In the genomic region with DNA sequence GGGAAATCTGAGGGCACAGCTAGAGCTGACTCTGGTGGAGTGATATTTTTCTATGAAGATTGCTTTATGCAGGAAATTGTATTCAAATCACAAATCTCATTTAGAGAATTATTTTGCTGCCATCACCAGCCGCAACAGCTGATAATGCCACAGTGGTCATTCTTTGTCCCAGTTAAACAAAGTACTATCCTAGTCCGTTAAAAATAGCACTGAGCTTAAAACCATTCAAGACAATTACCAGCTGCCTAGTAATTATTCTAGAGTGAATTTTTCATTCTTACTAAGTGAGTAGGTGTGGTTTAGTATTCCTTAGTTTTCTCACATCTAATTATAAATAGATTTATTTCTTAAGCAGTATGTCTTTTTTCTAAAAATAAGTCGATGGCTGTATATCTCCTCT, we compare ENCODE assay signal across 35 cellular contexts.
"Had no signal": no experiment of that assay in that cellular context is flagged by ENCODE, and none has a peak within 500 bp of the region (broad histone marks: within the 10 kb centered on the region; RNA-seq: fewer than 3 reads in every experiment).

No MANE protein-coding gene starts in this region.

- H3K27ac ChIP-seq: adrenal gland, ascending aorta, body of pancreas, brain microvascular endothelial cell, breast epithelium, cardiac muscle cell had no signal

- H3K9me3 ChIP-seq: adrenal gland, ascending aorta, body of pancreas had no signal

- H3K27me3 ChIP-seq: adrenal gland, ascending aorta, body of pancreas, brain microvascular endothelial cell, breast epithelium, cardiac muscle cell had no signal

- ATAC-seq: activated naive CD4-positive, alpha-beta T cell treated with anti-CD3 and anti-CD28 coated beads, Interleukin-2, amount 50 U/mL, for 72 hours; activated naive CD8-positive, alpha-beta T cell treated with anti-CD3 and anti-CD28 coated beads, Interleukin-2, amount 50 U/mL, for 24 hours; activated T-cell treated with anti-CD3 and anti-CD28 coated beads, Interleukin-2, amount 50 U/mL, for 4 hours; activated T-cell treated with anti-CD3 and anti-CD28 coated beads, Interleukin-2, amount 50 U/mL, for 72 hours; activated T-helper 17 cell treated with anti-CD3 and anti-CD28 coated beads, Interleukin-2, amount 50 U/mL, for 72 hours; body of pancreas had no signal

- DNase-seq: activated effector memory CD4-positive, alpha-beta T cell treated with anti-CD3 and anti-CD28 coated beads, Interleukin-2, amount 50 U/mL, for 16 hours; activated effector memory CD4-positive, alpha-beta T cell treated with Interleukin-2 at 50 U/mL for 16 hours; activated gamma-delta T cell; activated gamma-delta T cell treated with Interleukin-2 at 50 U/mL for 16 hours; activated naive CD4-positive, alpha-beta T cell; activated naive CD4-positive, alpha-beta T cell treated with anti-CD3 and anti-CD28 coated beads for 36 hours; activated naive CD4-positive, alpha-beta T cell treated with anti-CD3 and anti-CD28 coated beads, Interleukin-2, amount 10 ng/mL, durations not matched to agents 7 days and 5 days; activated naive CD4-positive, alpha-beta T cell treated with anti-CD3 and anti-CD28 coated beads, Interleukin-2, amount 50 U/mL, for 16 hours; activated naive CD4-positive, alpha-beta T cell treated with Interleukin-2 at 50 U/mL for 16 hours; activated naive CD8-positive, alpha-beta T cell treated with anti-CD3 and anti-CD28 coated beads for 36 hours; activated naive CD8-positive, alpha-beta T cell treated with anti-CD3 and anti-CD28 coated beads, Interleukin-2, amount 10 ng/mL, durations not matched to agents 7 days and 5 days; activated naive CD8-positive, alpha-beta T cell treated with anti-CD3 and anti-CD28 coated beads, Interleukin-2, amount 50 U/mL, for 24 hours; activated T-cell treated with anti-CD3 and anti-CD28 coated beads for 4 hours; activated T-cell treated with anti-CD3 and anti-CD28 coated beads, Interleukin-2, amount 50 U/mL, for 1 hour; activated T-cell treated with anti-CD3 and anti-CD28 coated beads, Interleukin-2, amount 50 U/mL, for 24 hours; activated T-cell treated with anti-CD3 and anti-CD28 coated beads, Interleukin-2, amount 50 U/mL, for 4 hours; activated T-cell treated with anti-CD3 and anti-CD28 coated beads, Interleukin-2, amount 50 U/mL, for 48 hours; activated T-cell treated with anti-CD3 and anti-CD28 coated beads, Interleukin-2, amount 50 U/mL, for 72 hours; adrenal gland; amniotic stem cell; amygdala; anterior cingulate cortex; aorta; body of pancreas; brain microvascular endothelial cell; caudate nucleus; central memory CD4-positive, alpha-beta T cell; cerebellar nuclear complex had no signal

- H3K4me1 ChIP-seq: ascending aorta, body of pancreas, breast epithelium had no signal

- H3K36me3 ChIP-seq: adrenal gland, ascending aorta, brain microvascular endothelial cell, breast epithelium, cardiac muscle cell had no signal

- FAIRE-seq: astrocyte, bronchial epithelial cell had no signal

- H3K4me3 ChIP-seq: adrenal gland, ascending aorta, body of pancreas, breast epithelium, cardiac muscle cell had no signal
